10 cellular contexts compared by ENCODE assay signal in genomic region chr11:76824083-76824939, GRCh38. TPM values are rescaled to one million over a fixed set of nuclear protein-coding genes. Genes with fewer than 3 reads are reported as not detected.
A peak's percentile ranks its signal among the peaks of the same experiment; 100 is the strongest.
DNase-seq lines count a peak whose midpoint lies in the region; ATAC-seq and TF ChIP-seq lines count a peak whose summit lies in the region.
"Had no signal": no experiment of that assay in that cellular context is flagged by ENCODE, and none has a peak within 500 bp of the region (broad histone marks: within the 10 kb centered on the region; RNA-seq: fewer than 3 reads in every experiment).

No MANE protein-coding gene starts in this region.

- peak; percentile 43 for ATAC-seq in stimulated activated effector memory CD8-positive, alpha-beta T cell treated with anti-CD3 and anti-CD28 coated beads, Interleukin-12 subunit alpha, Interleukin-12 subunit beta, amount 100 ng/mL, for 72 hours
- ATAC-seq in HG02571 (IDR thresholded peaks at IDR 0.05; ENCODE audit: unreplicated experiment) (no peak), aorta (ENCODE audit: low FRiP score) (no peak)

- H3K4me3 Mint-ChIP-seq in stimulated activated effector memory CD8-positive, alpha-beta T cell treated with anti-CD3 and anti-CD28 coated beads, Interleukin-12 subunit alpha, Interleukin-12 subunit beta, amount 100 ng/mL, for 72 hours: no peak overlapping the region
- H3K4me3 Mint-ChIP-seq: activated naive CD8-positive, alpha-beta T cell had no signal

- H3K4me1 Mint-ChIP-seq in stimulated activated effector memory CD8-positive, alpha-beta T cell treated with anti-CD3 and anti-CD28 coated beads, Interleukin-12 subunit alpha, Interleukin-12 subunit beta, amount 100 ng/mL, for 72 hours: peaks cover 21% of the 10 kb centered on the region

- 83 to 87% methylated on average over 9 of the region's 9 CpGs for WGBS in aorta, 2 donors

- H3K9me3 ChIP-seq in HUES48 (ENCODE audit: control insufficient read depth, insufficient read depth, low read length): no peaks in the 10 kb centered on the region; the same call in 1 of the 2 replicates
- H3K9me3 ChIP-seq in left ventricle myocardium inferior (replicated peaks): no peaks in the 10 kb centered on the region
- no peaks in the 10 kb centered on the region for H3K9me3 ChIP-seq in aorta (ENCODE audit: control insufficient read depth, low read length)

- TF ChIP-seq CTCF in VCaP (conservative IDR thresholded peaks at IDR 0.05) (no peak), left ventricle myocardium inferior (IDR thresholded peaks at IDR 0.05; ENCODE audit: borderline replicate concordance) (no peak)

- H3K9me3 Mint-ChIP-seq in stimulated activated effector memory CD8-positive, alpha-beta T cell treated with anti-CD3 and anti-CD28 coated beads, Interleukin-12 subunit alpha, Interleukin-12 subunit beta, amount 100 ng/mL, for 72 hours: no peaks in the 10 kb centered on the region

- H3K9ac ChIP-seq in HUES48 (ENCODE audit: low read depth, low read length): no peak overlapping the region

- peak overlapping the region; percentile 36 for H3K27ac ChIP-seq in HUES48 (ENCODE audit: low read depth, low read length)
- peak overlapping the region; percentile 57 for H3K27ac ChIP-seq in VCaP
- H3K27ac ChIP-seq in left ventricle myocardium inferior (replicated peaks): peak overlapping the region; percentile 94
- no peak overlapping the region for H3K27ac ChIP-seq in aorta (ENCODE audit: low read depth in 1 of 2, low read length in 2 of 2)

- H3K27me3 ChIP-seq in HUES48 (ENCODE audit: control insufficient read depth, insufficient read depth, low read length): no peaks in the 10 kb centered on the region
- no peaks in the 10 kb centered on the region for H3K27me3 ChIP-seq in left ventricle myocardium inferior (ENCODE audit: low read depth)
- no peaks in the 10 kb centered on the region for H3K27me3 ChIP-seq in aorta (ENCODE audit: control insufficient read depth in 1 of 2, insufficient read depth in 2 of 2, low read length in 1 of 2)

- DNase-seq in left ventricle myocardium inferior (no peak), middle frontal gyrus (ENCODE audit: extremely low spot score, low spot score) (no peak), aorta (no peak)
- DNase-seq in stimulated activated effector memory CD8-positive, alpha-beta T cell treated with anti-CD3 and anti-CD28 coated beads, Interleukin-12 subunit alpha, Interleukin-12 subunit beta, amount 100 ng/mL, for 72 hours (ENCODE audit: low spot score in 2 of 2): no peak
- no peak for DNase-seq in activated naive CD4-positive, alpha-beta T cell treated with Interleukin-2 at 50 U/mL for 16 hours

- H3K36me3 Mint-ChIP-seq in stimulated activated effector memory CD8-positive, alpha-beta T cell treated with anti-CD3 and anti-CD28 coated beads, Interleukin-12 subunit alpha, Interleukin-12 subunit beta, amount 100 ng/mL, for 72 hours: no peaks in the 10 kb centered on the region
- H3K36me3 Mint-ChIP-seq: activated naive CD8-positive, alpha-beta T cell had no signal

- intact Hi-C loops in left ventricle myocardium inferior (cut with micrococcal nuclease): no loop called here
- intact Hi-C loops in aorta (cut with DNase I): no loop called here

- H3K36me3 ChIP-seq in HUES48 (ENCODE audit: control insufficient read depth, insufficient read depth, low read length) (no peaks in the 10 kb centered on the region), left ventricle myocardium inferior (no peaks in the 10 kb centered on the region), aorta (ENCODE audit: control insufficient read depth in 1 of 2, insufficient read depth in 2 of 2, low read length in 1 of 2) (no peaks in the 10 kb centered on the region)

- H3K4me3 ChIP-seq in HUES48 (ENCODE audit: low read depth, low read length) (no peak overlapping the region), left ventricle myocardium inferior (peak overlapping the region; percentile 36), aorta (ENCODE audit: low read length in 2 of 2) (no peak overlapping the region)

- H3K4me1 ChIP-seq in HUES48 (ENCODE audit: control insufficient read depth, insufficient read depth, low read length) (peaks cover under 1% of the 10 kb centered on the region; the same call in 1 of the 2 replicates), left ventricle myocardium inferior (peaks cover 21% of the 10 kb centered on the region), aorta (ENCODE audit: control insufficient read depth in 1 of 2, insufficient read depth in 2 of 2, low read length in 2 of 2) (no peaks in the 10 kb centered on the region)

- H3K27ac Mint-ChIP-seq in stimulated activated effector memory CD8-positive, alpha-beta T cell treated with anti-CD3 and anti-CD28 coated beads, Interleukin-12 subunit alpha, Interleukin-12 subunit beta, amount 100 ng/mL, for 72 hours: peak overlapping the region; percentile 73
- H3K27ac Mint-ChIP-seq: activated naive CD8-positive, alpha-beta T cell; progenitor cell of endocrine pancreas had no signal

RNA-seq across cellular contexts. Expression of gene ACER3, which starts 36.4 kb away (rescaled TPM):
- total RNA-seq in left ventricle myocardium inferior (8.5 TPM), aorta (10 to 100 TPM; 17.6 to 27.3 TPM)
- 1 to 10 TPM; 3.6 to 4.3 TPM for polyA plus RNA-seq in aorta

RNA-seq across cellular contexts. Expression of gene TSKU, which starts 41.2 kb away (rescaled TPM):
- total RNA-seq in left ventricle myocardium inferior: 12.1 TPM
- total RNA-seq in aorta: 10 to 100 TPM; 27.5 to 31.5 TPM
- polyA plus RNA-seq in aorta: 10 to 100 TPM in 1 of 2 donors, 1 to 10 TPM in 1; 5.2 to 10.0 TPM

Comparison
In these comparisons a context has a peak if more than half of its experiments do, and no peak if none do; other contexts are left out.
1. H3K27ac ChIP-seq: peak in HUES48 (single experiment), VCaP (single experiment) and left ventricle myocardium inferior (single experiment); none in aorta (0 of 2).